ENCODE assay signal across 1 cellular context in the genomic region with DNA sequence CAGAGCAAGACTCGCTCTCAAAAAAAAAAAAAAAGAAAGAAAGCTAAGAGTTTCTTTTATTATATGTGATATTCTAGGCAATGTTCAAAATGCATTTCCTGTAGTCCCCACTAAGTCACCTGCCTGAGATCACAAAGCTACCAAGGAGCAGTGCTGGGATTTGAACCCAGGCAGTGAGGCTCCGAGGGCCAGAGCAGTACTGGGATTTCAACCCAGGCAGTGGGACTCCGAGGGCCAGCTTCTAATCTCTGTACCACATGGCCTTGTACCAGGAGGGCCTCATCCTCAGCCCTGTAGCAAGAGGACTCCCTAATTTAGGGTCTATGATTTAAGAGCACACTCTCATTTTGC.
TF ChIP-seq lines count a peak whose summit lies in the region.

No MANE protein-coding gene starts in this region.

TF ChIP-seq in endothelial cell of umbilical vein, 7 proteins besides CTCF, POLR2A, EP300 and RAD21 (continued from another document):
- TF ChIP-seq MYC (IDR thresholded peaks at IDR 0.05; ENCODE audit: low read depth, low read length), result no peak
- no peak for TF ChIP-seq EZH2 (IDR thresholded peaks at IDR 0.05; ENCODE audit: borderline replicate concordance, low read depth, low read length, severe bottlenecking)
- TF ChIP-seq, protein P1, sequence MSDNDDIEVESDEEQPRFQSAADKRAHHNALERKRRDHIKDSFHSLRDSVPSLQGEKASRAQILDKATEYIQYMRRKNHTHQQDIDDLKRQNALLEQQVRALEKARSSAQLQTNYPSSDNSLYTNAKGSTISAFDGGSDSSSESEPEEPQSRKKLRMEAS (IDR thresholded peaks at IDR 0.05; ENCODE audit: insufficient read depth, insufficient read length), result no peak
